ENCODE assay signal across 26 cellular contexts in the genomic region with DNA sequence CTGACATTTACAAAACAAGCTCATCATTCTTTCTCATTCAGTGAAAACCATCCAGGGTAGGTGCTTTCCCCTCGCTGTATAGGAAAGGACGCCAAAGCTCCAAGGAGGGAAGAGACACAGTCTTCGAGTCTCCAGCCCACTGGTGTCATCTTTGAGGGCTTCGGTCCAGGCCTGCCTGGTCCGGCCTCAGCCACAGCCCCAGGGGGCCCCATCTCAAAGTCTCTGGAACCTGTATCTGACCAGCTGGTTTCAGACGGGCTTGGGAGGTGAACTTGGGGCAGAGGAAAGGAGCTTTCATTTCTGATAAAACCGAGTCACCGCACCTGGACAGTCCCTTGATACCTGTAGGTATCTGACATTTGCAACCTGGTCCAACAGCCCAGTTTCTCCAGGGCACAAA.
"Had no signal": no experiment of that assay in that cellular context is flagged by ENCODE, and none has a peak within 500 bp of the region (broad histone marks: within the 10 kb centered on the region; RNA-seq: fewer than 3 reads in every experiment).

No MANE protein-coding gene starts in this region.

- H3K4me3 Mint-ChIP-seq: activated CD4-positive, alpha-beta T cell treated with anti-CD3 and anti-CD28 coated beads, Interleukin-2, amount 10 ng/mL, durations not matched to agents 24 days and 14 days; activated CD8-positive, alpha-beta T cell treated with anti-CD3 and anti-CD28 coated beads for 36 hours; activated naive CD4-positive, alpha-beta T cell treated with anti-CD3 and anti-CD28 coated beads, Interleukin-2, amount 50 U/mL, for 24 hours; activated T-cell treated with anti-CD3 and anti-CD28 coated beads, Interleukin-2, amount 50 U/mL, for 24 hours; brain; T-helper 1 cell treated with Interleukin-12 subunit alpha and Interleukin-12 subunit beta and Interleukin-4 antibody, amounts not matched to agents 30 μg/mL and 1 μg/mL, for 36 hours; T-helper 2 cell treated with Interferon-gamma antibody and Interleukin-4, amounts not matched to agents 5 μg/mL and 100 μg/mL, for 36 hours had no signal

- H3K27me3 Mint-ChIP-seq: brain had no signal

- H3K4me1 Mint-ChIP-seq: activated naive CD4-positive, alpha-beta T cell treated with anti-CD3 and anti-CD28 coated beads, Interleukin-2, amount 50 U/mL, for 24 hours had no signal

- H3K4me2 ChIP-seq: SK-N-SH had no signal

- H3K27me3 ChIP-seq: adrenal gland, Peyer's patch, SJSA1 had no signal

- DNase-seq: activated CD4-positive, alpha-beta T cell treated with anti-CD3 and anti-CD28 coated beads, Interleukin-2, amount 10 ng/mL, durations not matched to agents 24 days and 14 days; activated CD4-positive, alpha-beta T cell treated with anti-CD3 and anti-CD28 coated beads, Interleukin-2, amount 50 U/mL, for 4 hours; activated CD8-positive, alpha-beta T cell treated with anti-CD3 and anti-CD28 coated beads for 36 hours; activated gamma-delta T cell treated with Interleukin-2 at 50 U/mL for 16 hours; activated T-cell treated with anti-CD3 and anti-CD28 coated beads, Interleukin-2, amount 50 U/mL, for 24 hours; adrenal gland; central memory CD4-positive, alpha-beta T cell; Karpas-422; NCI-H1048; NCI-H1105 treated with DMSO at 0.1 percent for 48 hours; NCI-H1436 treated with DMSO at 0.1 percent for 48 hours; NCI-H1694 treated with DMSO at 0.1 percent for 48 hours; NCI-H2029; NCI-H345; NCI-H524 treated with DMSO at 0.1 percent for 48 hours; PC-3; Peyer's patch; RPMI8226; SHP77 treated with DMSO at 0.1 percent for 48 hours; SK-N-SH had no signal

- H3K9ac ChIP-seq: SK-N-SH had no signal

- H3K36me3 Mint-ChIP-seq: activated naive CD4-positive, alpha-beta T cell treated with anti-CD3 and anti-CD28 coated beads, Interleukin-2, amount 50 U/mL, for 24 hours; brain had no signal

- H3K9me3 Mint-ChIP-seq: activated CD4-positive, alpha-beta T cell treated with anti-CD3 and anti-CD28 coated beads, Interleukin-2, amount 10 ng/mL, durations not matched to agents 24 days and 14 days; activated CD8-positive, alpha-beta T cell treated with anti-CD3 and anti-CD28 coated beads for 36 hours; activated naive CD4-positive, alpha-beta T cell treated with anti-CD3 and anti-CD28 coated beads, Interleukin-2, amount 50 U/mL, for 24 hours; activated T-cell treated with anti-CD3 and anti-CD28 coated beads, Interleukin-2, amount 50 U/mL, for 24 hours; activated T-helper 2 cell treated with anti-CD3 and anti-CD28 coated beads, Interferon-gamma antibody, Interleukin-2, Interleukin-4, amounts not matched to agents 10 μg/mL and 5 μg/mL and 100 μg/mL, durations not matched to agents 14 hours and 24 hours and 36 hours; T-helper 1 cell treated with Interleukin-12 subunit alpha and Interleukin-12 subunit beta and Interleukin-4 antibody, amounts not matched to agents 30 μg/mL and 1 μg/mL, for 36 hours; T-helper 2 cell treated with Interferon-gamma antibody and Interleukin-4, amounts not matched to agents 5 μg/mL and 100 μg/mL, for 36 hours had no signal

- H3K9me3 ChIP-seq: adrenal gland, Peyer's patch, SJSA1, SK-N-SH had no signal

- H3K4me3 ChIP-seq: adrenal gland, Peyer's patch, SJSA1 had no signal

- H3K27ac ChIP-seq: adrenal gland, Peyer's patch, SJSA1 had no signal

- H3K4me1 ChIP-seq: adrenal gland, Peyer's patch had no signal

- H3K27ac Mint-ChIP-seq: activated CD4-positive, alpha-beta T cell treated with anti-CD3 and anti-CD28 coated beads, Interleukin-2, amount 10 ng/mL, durations not matched to agents 24 days and 14 days; activated CD8-positive, alpha-beta T cell treated with anti-CD3 and anti-CD28 coated beads for 36 hours; activated naive CD4-positive, alpha-beta T cell treated with anti-CD3 and anti-CD28 coated beads, Interleukin-2, amount 50 U/mL, for 24 hours; activated T-cell treated with anti-CD3 and anti-CD28 coated beads, Interleukin-2, amount 50 U/mL, for 24 hours; activated T-helper 2 cell treated with anti-CD3 and anti-CD28 coated beads, Interferon-gamma antibody, Interleukin-2, Interleukin-4, amounts not matched to agents 10 μg/mL and 5 μg/mL and 100 μg/mL, durations not matched to agents 14 hours and 24 hours and 36 hours; brain; T-helper 1 cell treated with Interleukin-12 subunit alpha and Interleukin-12 subunit beta and Interleukin-4 antibody, amounts not matched to agents 30 μg/mL and 1 μg/mL, for 36 hours; T-helper 2 cell treated with Interferon-gamma antibody and Interleukin-4, amounts not matched to agents 5 μg/mL and 100 μg/mL, for 36 hours had no signal

- H3K36me3 ChIP-seq: adrenal gland, Peyer's patch, SJSA1 had no signal

- ATAC-seq: activated CD8-positive, alpha-beta T cell treated with anti-CD3 and anti-CD28 coated beads for 36 hours; PC-3 had no signal
